ENCODE assay signal across 1 cellular context in genomic region chr22:24585461-24585860, GRCh38.
TF ChIP-seq lines count a peak whose summit lies in the region.

No MANE protein-coding gene starts in this region.

TF ChIP-seq in HepG2, 621 proteins besides CTCF, POLR2A, EP300 and RAD21:
- no peak for TF ChIP-seq ZMAT3 (CRISPR knock-in tag; conservative IDR thresholded peaks at IDR 0.05)
- no peak for TF ChIP-seq ZMYM4 (CRISPR knock-in tag; IDR thresholded peaks at IDR 0.05)
- TF ChIP-seq FOXP4 (CRISPR knock-in tag; IDR thresholded peaks at IDR 0.05), result no peak
- no peak for TF ChIP-seq ATM (IDR thresholded peaks at IDR 0.05; ENCODE audit: borderline replicate concordance)
- TF ChIP-seq GRHL1 (CRISPR knock-in tag; conservative IDR thresholded peaks at IDR 0.05), result no peak
- TF ChIP-seq ZSCAN12 (CRISPR knock-in tag; IDR thresholded peaks at IDR 0.05), result no peak
- TF ChIP-seq TFAP4 (IDR thresholded peaks at IDR 0.05; ENCODE audit: borderline replicate concordance, low read depth), result no peak
- no peak for TF ChIP-seq POLR2G (IDR thresholded peaks at IDR 0.05; ENCODE audit: low read depth, low read length)
- TF ChIP-seq TEF (CRISPR knock-in tag; IDR thresholded peaks at IDR 0.05), result no peak
- TF ChIP-seq ZNF766 (CRISPR knock-in tag; IDR thresholded peaks at IDR 0.05; ENCODE audit: borderline replicate concordance), result no peak
- no peak for TF ChIP-seq TBL1XR1 (IDR thresholded peaks at IDR 0.05; ENCODE audit: borderline replicate concordance, low read length, partially characterized antibody)
- TF ChIP-seq KIAA2018 (CRISPR knock-in tag; IDR thresholded peaks at IDR 0.05; ENCODE audit: borderline replicate concordance), result no peak
- no peak for TF ChIP-seq NCOR1 (IDR thresholded peaks at IDR 0.05; ENCODE audit: borderline replicate concordance, low read length)
- TF ChIP-seq ARNT2 (CRISPR knock-in tag; IDR thresholded peaks at IDR 0.05; ENCODE audit: low read depth), result no peak
- no peak for TF ChIP-seq SIN3B (IDR thresholded peaks at IDR 0.05; ENCODE audit: low read length)
- no peak for TF ChIP-seq MTF2 (CRISPR knock-in tag; IDR thresholded peaks at IDR 0.05; ENCODE audit: borderline replicate concordance)
- no peak for TF ChIP-seq ZNF792 (CRISPR knock-in tag; IDR thresholded peaks at IDR 0.05)
- TF ChIP-seq SP1 (IDR thresholded peaks at IDR 0.05), result no peak
- TF ChIP-seq SP1 (CRISPR knock-in tag; IDR thresholded peaks at IDR 0.05), result no peak
